In the genomic region with DNA sequence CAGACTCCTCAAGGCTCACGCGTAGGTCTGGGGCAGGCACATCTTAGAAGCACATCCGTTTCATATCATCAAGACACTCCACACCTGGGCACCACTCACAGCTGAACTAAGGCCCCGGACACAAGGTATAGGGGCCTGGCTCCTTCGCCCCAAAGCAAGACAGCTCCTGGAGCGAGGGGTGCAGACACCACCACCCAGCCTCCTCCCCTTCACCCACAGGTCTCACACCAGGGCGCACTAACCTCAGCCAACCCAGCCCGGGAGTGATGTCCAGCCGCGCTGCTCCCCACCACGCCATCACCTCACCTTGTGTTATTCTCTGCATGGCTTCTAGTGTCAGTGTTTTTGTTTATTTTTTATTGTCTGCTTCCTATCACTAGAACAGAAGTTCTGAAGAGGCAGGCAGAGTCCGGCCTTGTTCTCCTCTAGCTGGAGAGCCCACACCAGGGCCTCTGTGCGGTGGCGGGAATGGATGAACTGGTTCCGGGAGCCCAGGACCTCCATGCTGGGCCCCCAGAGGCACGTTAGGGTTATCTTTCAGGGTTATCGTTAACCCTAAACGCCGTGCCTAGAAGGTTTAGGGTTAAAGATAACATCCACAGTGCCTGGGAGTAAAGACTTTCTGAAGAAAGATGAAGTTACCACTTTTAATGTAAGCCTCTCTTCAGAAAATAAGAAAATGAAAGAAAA, we compare ENCODE assay signal across 23 cellular contexts. TPM values are rescaled to one million over a fixed set of nuclear protein-coding genes. Genes with fewer than 3 reads are reported as not detected.
A peak's percentile ranks its signal among the peaks of the same experiment; 100 is the strongest.
DNase-seq lines count a peak whose midpoint lies in the region; ATAC-seq, FAIRE-seq and TF ChIP-seq lines count a peak whose summit lies in the region.
"Had no signal": no experiment of that assay in that cellular context is flagged by ENCODE, and none has a peak within 500 bp of the region (broad histone marks: within the 10 kb centered on the region; RNA-seq: fewer than 3 reads in every experiment).

No MANE protein-coding gene starts in this region.

- H3K4me1 ChIP-seq in right cardiac atrium (ENCODE audit: control insufficient read depth, insufficient read depth, low read length), result no peaks in the 10 kb centered on the region
- H3K4me1 ChIP-seq in heart left ventricle, result no peaks in the 10 kb centered on the region
- H3K4me1 ChIP-seq in endodermal cell (ENCODE audit: control insufficient read depth, insufficient read depth, low read length), result peaks cover 17% of the 10 kb centered on the region
- H3K4me1 ChIP-seq in neural progenitor cell, result peaks cover 6% of the 10 kb centered on the region

- 82% methylated on average over 19 of the region's 19 CpGs for WGBS in right cardiac atrium
- 87 to 93% (median 92%) methylated on average over 18 to 19 of the region's 19 CpGs for WGBS in heart left ventricle, 4 donors
- 86 to 93% methylated on average over 17 to 19 of the region's 19 CpGs for WGBS in endodermal cell (ENCODE audit: insufficient coverage in 1 of 2, insufficient read length in 1 of 2), 2 experiments

- H3K36me3 ChIP-seq in heart left ventricle (peaks cover 0 to 24% (median 9%) of the 10 kb centered on the region in 9 donors), endodermal cell (ENCODE audit: control insufficient read depth, insufficient read depth, low read length) (peaks cover 12% of the 10 kb centered on the region), neural progenitor cell (no peaks in the 10 kb centered on the region)
- H3K36me3 ChIP-seq: MG63 had no signal

- FAIRE-seq in D721Med (lab: Jason Lieb, UNC), result no peak
- FAIRE-seq: GM19239, H1 had no signal

- H3K4me1 Mint-ChIP-seq in endodermal cell, result peaks cover 38% of the 10 kb centered on the region
- H3K4me1 Mint-ChIP-seq in neural progenitor cell, result peaks cover 8% of the 10 kb centered on the region
- no peaks in the 10 kb centered on the region for H3K4me1 Mint-ChIP-seq in activated CD4-positive, alpha-beta T cell treated with anti-CD3 and anti-CD28 coated beads for 36 hours

- DNase-seq in right cardiac atrium (peak in 2 of 3 donors; percentile 29 to 43), heart left ventricle (no peak), endodermal cell (no peak), neural progenitor cell (ENCODE audit: low spot score) (no peak), D721Med (ENCODE audit: insufficient read length, low spot score) (no peak), omental fat pad (ENCODE audit: low spot score) (no peak), AG08396 (ENCODE audit: low spot score) (no peak)
- DNase-seq in activated CD4-positive, alpha-beta T cell treated with anti-CD3 and anti-CD28 coated beads for 36 hours, result no peak
- DNase-seq: 8988T, ACHN, HCEC 1CT, IMR-90, KG1, MG63, NCI-H1105 treated with DMSO at 0.1 percent for 48 hours, NCI-H2029, NCI-H446, NCI-H524 treated with DMSO at 0.1 percent for 48 hours, NCI-H774, PC-9, SHP77 had no signal

- no peak overlapping the region for H2AFZ ChIP-seq in neural progenitor cell (replicated peaks)
- H2AFZ ChIP-seq: PC-9 had no signal

- CTCF ChIA-PET in activated CD4-positive, alpha-beta T cell treated with anti-CD3 and anti-CD28 coated beads for 36 hours (lab: Charles Lee), result interaction anchor here (1.2 kb wide), 1 partner anchor 11 kb away, joined by 3 read pairs; no protein-coding TSS in a partner anchor

- H3K27ac Mint-ChIP-seq in endodermal cell (peak overlapping the region; percentile 40), neural progenitor cell (peak overlapping the region; percentile 38)
- no peak overlapping the region for H3K27ac Mint-ChIP-seq in activated CD4-positive, alpha-beta T cell treated with anti-CD3 and anti-CD28 coated beads for 36 hours

- no peaks in the 10 kb centered on the region for H3F3A ChIP-seq in neural progenitor cell (ENCODE audit: low read depth)

- H3K9me3 ChIP-seq in right cardiac atrium (ENCODE audit: control insufficient read depth, low read length), result no peaks in the 10 kb centered on the region
- no peaks in the 10 kb centered on the region for H3K9me3 ChIP-seq in heart left ventricle
- no peaks in the 10 kb centered on the region for H3K9me3 ChIP-seq in endodermal cell (ENCODE audit: control insufficient read depth, low read length)
- H3K9me3 ChIP-seq in neural progenitor cell (ENCODE audit: low read depth), result no peaks in the 10 kb centered on the region
- H3K9me3 ChIP-seq: MG63 had no signal

- H3K27ac ChIP-seq in right cardiac atrium (ENCODE audit: low read length) (no peak overlapping the region), heart left ventricle (no peak overlapping the region), endodermal cell (ENCODE audit: low read depth, low read length) (no peak overlapping the region), neural progenitor cell (no peak overlapping the region)
- H3K27ac ChIP-seq: PC-9 had no signal

- no peaks in the 10 kb centered on the region for H3K79me2 ChIP-seq in neural progenitor cell (ENCODE audit: low read depth)

- intact Hi-C loops in right cardiac atrium (cut with DNase I), result no loop called here
- intact Hi-C loops in heart left ventricle (cut with DNase I), result loop anchor here in 1 of 10 donors (10.0 kb wide), 1 partner anchor 541 kb away; no protein-coding TSS in a partner anchor
- intact Hi-C loops in activated CD4-positive, alpha-beta T cell treated with anti-CD3 and anti-CD28 coated beads for 36 hours (cut with DNase I, micrococcal nuclease), result no loop called here

- peaks cover 59% of the 10 kb centered on the region for H3K36me3 Mint-ChIP-seq in endodermal cell (ENCODE audit: low read depth)
- H3K36me3 Mint-ChIP-seq in neural progenitor cell, result peaks cover 5% of the 10 kb centered on the region
- H3K36me3 Mint-ChIP-seq in activated CD4-positive, alpha-beta T cell treated with anti-CD3 and anti-CD28 coated beads for 36 hours (ENCODE audit: low read depth), result no peaks in the 10 kb centered on the region

- peaks cover 4% of the 10 kb centered on the region for H4K20me1 ChIP-seq in neural progenitor cell (ENCODE audit: low read depth)

- H3K4me2 ChIP-seq in neural progenitor cell, result no peak overlapping the region
- H3K4me2 ChIP-seq: PC-9 had no signal

- ATAC-seq in right cardiac atrium (peak; percentile 19 to 25), heart left ventricle (no peak), omental fat pad (ENCODE audit: low FRiP score) (no peak)
- no peak for ATAC-seq in activated CD4-positive, alpha-beta T cell treated with anti-CD3 and anti-CD28 coated beads for 36 hours

- H3K9ac ChIP-seq in endodermal cell (ENCODE audit: extremely low read depth, low read length, poor library complexity, severe bottlenecking), result no peak overlapping the region
- H3K9ac ChIP-seq in neural progenitor cell, result no peak overlapping the region

- H3K27me3 ChIP-seq in right cardiac atrium (ENCODE audit: control insufficient read depth, insufficient read depth) (no peaks in the 10 kb centered on the region), heart left ventricle (no peaks in the 10 kb centered on the region), endodermal cell (ENCODE audit: control insufficient read depth, insufficient read depth, low read length, poor library complexity, severe bottlenecking) (no peaks in the 10 kb centered on the region), neural progenitor cell (no peaks in the 10 kb centered on the region)
- H3K27me3 ChIP-seq: MG63 had no signal

- H3K27me3 Mint-ChIP-seq in endodermal cell (ENCODE audit: insufficient read depth), result no peaks in the 10 kb centered on the region
- peaks cover 4% of the 10 kb centered on the region for H3K27me3 Mint-ChIP-seq in neural progenitor cell (ENCODE audit: insufficient read depth, low read depth)
- no peaks in the 10 kb centered on the region for H3K27me3 Mint-ChIP-seq in activated CD4-positive, alpha-beta T cell treated with anti-CD3 and anti-CD28 coated beads for 36 hours

- H3K4me3 Mint-ChIP-seq in endodermal cell, result no peak overlapping the region
- no peak overlapping the region for H3K4me3 Mint-ChIP-seq in neural progenitor cell
- H3K4me3 Mint-ChIP-seq in activated CD4-positive, alpha-beta T cell treated with anti-CD3 and anti-CD28 coated beads for 36 hours, result no peak overlapping the region

- H3K4me3 ChIP-seq in right cardiac atrium (ENCODE audit: low read length) (no peak overlapping the region), heart left ventricle (no peak overlapping the region), endodermal cell (ENCODE audit: low read length) (no peak overlapping the region), neural progenitor cell (no peak overlapping the region)
- H3K4me3 ChIP-seq: MG63, PC-9 had no signal

- POLR2A ChIA-PET in activated CD4-positive, alpha-beta T cell treated with anti-CD3 and anti-CD28 coated beads for 36 hours (lab: Charles Lee), result interaction anchor here (0.7 kb wide), 1 partner anchor 115 kb away, joined by 3 read pairs; no protein-coding TSS in a partner anchor

- H3K9me3 Mint-ChIP-seq in endodermal cell, result no peaks in the 10 kb centered on the region
- H3K9me3 Mint-ChIP-seq in neural progenitor cell, result no peaks in the 10 kb centered on the region
- no peaks in the 10 kb centered on the region for H3K9me3 Mint-ChIP-seq in activated CD4-positive, alpha-beta T cell treated with anti-CD3 and anti-CD28 coated beads for 36 hours (ENCODE audit: low read depth)

- no peak for TF ChIP-seq POLR2A in heart left ventricle (IDR thresholded peaks at IDR 0.05)

- TF ChIP-seq CTCF in heart left ventricle (IDR thresholded peaks at IDR 0.05), result no peak
- no peak for TF ChIP-seq CTCF in endodermal cell (conservative IDR thresholded peaks at IDR 0.05)
- TF ChIP-seq CTCF in neural progenitor cell (IDR thresholded peaks at IDR 0.05), result no peak
- TF ChIP-seq CTCF in D721Med (IDR thresholded peaks at IDR 0.05; ENCODE audit: insufficient read depth, missing control alignments), result no peak
- TF ChIP-seq CTCF in omental fat pad (IDR thresholded peaks at IDR 0.05), result no peak

RNA-seq across cellular contexts. Expression of a gene that starts 21.8 kb away (rescaled TPM):
- total RNA-seq in right cardiac atrium, result 100 to 1,000 TPM; 156 to 203 (median 187) TPM
- polyA plus RNA-seq in right cardiac atrium, result 209 TPM
- total RNA-seq in heart left ventricle, result 100 to 1,000 TPM in 7 of 9 donors, 10 to 100 TPM in 2; 51.0 to 274 (median 223) TPM
- polyA plus RNA-seq in heart left ventricle, result 100 to 1,000 TPM; 236 to 237 TPM
- total RNA-seq in endodermal cell, result 100 to 1,000 TPM; 130 to 152 TPM
- polyA plus RNA-seq in endodermal cell (2013, experiment 1 of 2), result 158 TPM
- polyA plus RNA-seq in endodermal cell (2013, experiment 2 of 2), result 139 TPM
- total RNA-seq in neural progenitor cell (ENCODE audit: low replicate concordance), result 22.2 and 26.4 TPM in 2 replicates
- total RNA-seq in omental fat pad, result 100 to 1,000 TPM in 1 of 4 donors, 10 to 100 TPM in 3; 39.0 to 126 (median 71.8) TPM
- 10 to 100 TPM; 45.1 to 47.6 TPM for total RNA-seq in activated CD4-positive, alpha-beta T cell treated with anti-CD3 and anti-CD28 coated beads for 36 hours

RNA-seq across cellular contexts. Expression of a gene that starts 51.3 kb away (rescaled TPM):
- total RNA-seq in right cardiac atrium, result 10 to 100 TPM; 20.9 to 25.5 (median 25.1) TPM
- polyA plus RNA-seq in right cardiac atrium, result 10.5 TPM
- 10 to 100 TPM; 12.2 to 33.0 (median 22.7) TPM for total RNA-seq in heart left ventricle
- 10 to 100 TPM; 10.9 to 23.2 TPM for polyA plus RNA-seq in heart left ventricle
- 10 to 100 TPM; 27.2 to 32.0 TPM for total RNA-seq in endodermal cell
- polyA plus RNA-seq in endodermal cell (2013, experiment 1 of 2), result 18.7 TPM
- 19.2 TPM for polyA plus RNA-seq in endodermal cell (2013, experiment 2 of 2)
- 10.8 and 27.8 TPM in 2 replicates for total RNA-seq in neural progenitor cell (ENCODE audit: low replicate concordance)
- total RNA-seq in omental fat pad, result 10 to 100 TPM; 12.0 to 36.3 (median 17.1) TPM
- 10 to 100 TPM; 21.8 to 26.5 TPM for total RNA-seq in activated CD4-positive, alpha-beta T cell treated with anti-CD3 and anti-CD28 coated beads for 36 hours

Comparison
In these comparisons a context has a peak if more than half of its experiments do, and no peak if none do; other contexts are left out.
1. ATAC-seq: peak in right cardiac atrium (2 of 2); none in heart left ventricle (0 of 4), omental fat pad (single experiment) and activated CD4-positive, alpha-beta T cell treated with anti-CD3 and anti-CD28 coated beads for 36 hours (single experiment).
2. DNase-seq: peak in right cardiac atrium (2 of 3); none in heart left ventricle (0 of 5), endodermal cell (single experiment), neural progenitor cell (single experiment), D721Med (single experiment), omental fat pad (single experiment), AG08396 (single experiment) and activated CD4-positive, alpha-beta T cell treated with anti-CD3 and anti-CD28 coated beads for 36 hours (single experiment).